Comparison of ENCODE assay signal across 1 cellular context in the genomic region with DNA sequence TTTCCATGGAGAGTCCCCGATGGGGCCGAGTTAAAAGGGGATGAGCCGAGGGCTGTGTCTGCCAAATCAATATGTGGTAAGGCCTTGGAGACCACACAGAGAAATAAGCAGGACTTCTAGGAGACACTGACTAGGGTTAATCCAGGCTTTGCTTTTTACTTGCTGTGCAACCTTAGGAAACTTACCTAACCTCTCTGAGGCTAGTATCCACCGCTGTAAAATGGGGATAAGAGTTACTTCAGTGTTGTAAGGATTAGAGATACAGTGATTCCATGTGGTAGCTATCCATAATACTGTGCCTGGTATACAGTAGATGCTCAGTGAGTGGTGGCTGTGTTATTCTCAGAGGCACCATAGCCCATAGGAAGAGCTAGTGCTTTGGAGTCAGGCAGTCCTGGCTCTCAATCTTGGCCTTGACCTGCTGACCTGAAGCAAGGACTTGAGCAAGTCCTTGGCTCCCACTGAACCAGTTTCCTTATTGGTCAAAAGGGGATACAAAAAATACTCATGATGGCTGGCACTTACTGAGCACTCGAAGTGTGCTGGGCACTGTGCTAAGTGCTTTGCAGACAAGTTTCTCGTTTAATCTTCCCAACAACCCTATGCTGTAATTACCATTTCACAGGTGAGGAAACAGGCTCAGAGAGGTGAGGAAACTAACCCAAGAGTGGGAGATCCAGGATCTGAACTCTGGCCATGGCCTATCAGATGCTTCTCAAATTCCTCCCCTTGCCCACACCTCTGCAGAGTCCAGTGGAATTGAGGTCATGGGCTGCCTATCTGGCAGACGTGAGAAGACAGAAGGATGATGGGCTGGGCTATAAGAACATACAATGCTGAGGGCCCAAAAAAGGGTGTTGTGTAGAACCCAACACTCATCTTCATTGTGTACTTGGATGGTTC.
TF ChIP-seq lines count a peak whose summit lies in the region.

No MANE protein-coding gene starts in this region.

TF ChIP-seq in K562, 482 proteins besides CTCF, POLR2A, EP300 and RAD21 (continued from another document):
- no peak for TF ChIP-seq ESRRA (IDR thresholded peaks at IDR 0.05; ENCODE audit: borderline replicate concordance, low read depth)
- TF ChIP-seq ZFP30 (CRISPR knock-in tag; IDR thresholded peaks at IDR 0.05; ENCODE audit: borderline replicate concordance) = no peak
- TF ChIP-seq ZBED1 (IDR thresholded peaks at IDR 0.05) = no peak
- TF ChIP-seq DPF2 (IDR thresholded peaks at IDR 0.05) = peak; percentile 34; the same call in 1 of the 2 replicates
- TF ChIP-seq, protein P1, sequence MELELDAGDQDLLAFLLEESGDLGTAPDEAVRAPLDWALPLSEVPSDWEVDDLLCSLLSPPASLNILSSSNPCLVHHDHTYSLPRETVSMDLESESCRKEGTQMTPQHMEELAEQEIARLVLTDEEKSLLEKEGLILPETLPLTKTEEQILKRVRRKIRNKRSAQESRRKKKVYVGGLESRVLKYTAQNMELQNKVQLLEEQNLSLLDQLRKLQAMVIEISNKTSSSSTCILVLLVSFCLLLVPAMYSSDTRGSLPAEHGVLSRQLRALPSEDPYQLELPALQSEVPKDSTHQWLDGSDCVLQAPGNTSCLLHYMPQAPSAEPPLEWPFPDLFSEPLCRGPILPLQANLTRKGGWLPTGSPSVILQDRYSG (tag; conservative IDR thresholded peaks at IDR 0.05; ENCODE audit: low read depth) = no peak
- TF ChIP-seq, protein P2, sequence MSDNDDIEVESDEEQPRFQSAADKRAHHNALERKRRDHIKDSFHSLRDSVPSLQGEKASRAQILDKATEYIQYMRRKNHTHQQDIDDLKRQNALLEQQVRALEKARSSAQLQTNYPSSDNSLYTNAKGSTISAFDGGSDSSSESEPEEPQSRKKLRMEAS (CRISPR knock-in tag; IDR thresholded peaks at IDR 0.05) = no peak
- TF ChIP-seq SP1 (CRISPR knock-in tag; IDR thresholded peaks at IDR 0.05) = no peak
- TF ChIP-seq, protein P3, sequence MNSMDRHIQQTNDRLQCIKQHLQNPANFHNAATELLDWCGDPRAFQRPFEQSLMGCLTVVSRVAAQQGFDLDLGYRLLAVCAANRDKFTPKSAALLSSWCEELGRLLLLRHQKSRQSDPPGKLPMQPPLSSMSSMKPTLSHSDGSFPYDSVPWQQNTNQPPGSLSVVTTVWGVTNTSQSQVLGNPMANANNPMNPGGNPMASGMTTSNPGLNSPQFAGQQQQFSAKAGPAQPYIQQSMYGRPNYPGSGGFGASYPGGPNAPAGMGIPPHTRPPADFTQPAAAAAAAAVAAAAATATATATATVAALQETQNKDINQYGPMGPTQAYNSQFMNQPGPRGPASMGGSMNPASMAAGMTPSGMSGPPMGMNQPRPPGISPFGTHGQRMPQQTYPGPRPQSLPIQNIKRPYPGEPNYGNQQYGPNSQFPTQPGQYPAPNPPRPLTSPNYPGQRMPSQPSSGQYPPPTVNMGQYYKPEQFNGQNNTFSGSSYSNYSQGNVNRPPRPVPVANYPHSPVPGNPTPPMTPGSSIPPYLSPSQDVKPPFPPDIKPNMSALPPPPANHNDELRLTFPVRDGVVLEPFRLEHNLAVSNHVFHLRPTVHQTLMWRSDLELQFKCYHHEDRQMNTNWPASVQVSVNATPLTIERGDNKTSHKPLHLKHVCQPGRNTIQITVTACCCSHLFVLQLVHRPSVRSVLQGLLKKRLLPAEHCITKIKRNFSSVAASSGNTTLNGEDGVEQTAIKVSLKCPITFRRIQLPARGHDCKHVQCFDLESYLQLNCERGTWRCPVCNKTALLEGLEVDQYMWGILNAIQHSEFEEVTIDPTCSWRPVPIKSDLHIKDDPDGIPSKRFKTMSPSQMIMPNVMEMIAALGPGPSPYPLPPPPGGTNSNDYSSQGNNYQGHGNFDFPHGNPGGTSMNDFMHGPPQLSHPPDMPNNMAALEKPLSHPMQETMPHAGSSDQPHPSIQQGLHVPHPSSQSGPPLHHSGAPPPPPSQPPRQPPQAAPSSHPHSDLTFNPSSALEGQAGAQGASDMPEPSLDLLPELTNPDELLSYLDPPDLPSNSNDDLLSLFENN (IDR thresholded peaks at IDR 0.05; ENCODE audit: low read depth in 2 of 2, low read length in 2 of 2) = no peak
- TF ChIP-seq HNRNPK (IDR thresholded peaks at IDR 0.05; ENCODE audit: low read depth, low read length, poor library complexity, severe bottlenecking) = no peak
- TF ChIP-seq BHLHE40 (IDR thresholded peaks at IDR 0.05; ENCODE audit: low read length) = no peak
- no peak for TF ChIP-seq RBBP5 (IDR thresholded peaks at IDR 0.05; ENCODE audit: borderline replicate concordance, insufficient read depth, low read length, poor library complexity, severe bottlenecking)
- TF ChIP-seq MCM7 (IDR thresholded peaks at IDR 0.05) = no peak
